In genomic region chr5:86861514-86861913, GRCh38 we compare ENCODE assay signal across 14 cellular contexts.
DNase-seq lines count a peak whose midpoint lies in the region; TF ChIP-seq lines count a peak whose summit lies in the region.
"Had no signal": no experiment of that assay in that cellular context is flagged by ENCODE, and none has a peak within 500 bp of the region (broad histone marks: within the 10 kb centered on the region; RNA-seq: fewer than 3 reads in every experiment).

No MANE protein-coding gene starts in this region.

- H3K9me3 Mint-ChIP-seq in activated CD4-positive, alpha-beta memory T cell treated with anti-CD3 and anti-CD28 coated beads, Interleukin-2, amount 10 ng/mL, durations not matched to agents 7 days and 5 days = no peaks in the 10 kb centered on the region
- H3K9me3 Mint-ChIP-seq: H9 had no signal

- no peaks in the 10 kb centered on the region for H3K9me3 ChIP-seq in MG63
- H3K9me3 ChIP-seq: BE2C, spleen had no signal

- DNase-seq in MG63 (peak; percentile 4), SW480 (ENCODE audit: low spot score) (peak; percentile 1), kidney tubule cell (ENCODE audit: low spot score) (peak; percentile 13), retinal pigment epithelial cell (ENCODE audit: low read depth) (peak; percentile 59), dedifferentiated amniotic fluid mesenchymal stem cell (ENCODE audit: extremely low spot score) (no peak), hepatic stellate cell (ENCODE audit: low spot score) (no peak)
- no peak for DNase-seq in activated CD4-positive, alpha-beta memory T cell treated with anti-CD3 and anti-CD28 coated beads, Interleukin-2, amount 10 ng/mL, durations not matched to agents 7 days and 5 days
- DNase-seq: activated CD8-positive, alpha-beta memory T cell treated with anti-CD3 and anti-CD28 coated beads, Interleukin-2, amount 50 U/mL, for 4 hours; BE2C; foreskin fibroblast; H9; NCI-H2171; spleen; T1000 had no signal

- no peak overlapping the region for H3K4me3 ChIP-seq in MG63
- no peak overlapping the region for H3K4me3 ChIP-seq in retinal pigment epithelial cell (ENCODE audit: low read length)
- H3K4me3 ChIP-seq: spleen had no signal

- no peaks in the 10 kb centered on the region for H3K36me3 Mint-ChIP-seq in activated CD4-positive, alpha-beta memory T cell treated with anti-CD3 and anti-CD28 coated beads, Interleukin-2, amount 10 ng/mL, durations not matched to agents 7 days and 5 days (ENCODE audit: low read depth)

- peaks cover 21% of the 10 kb centered on the region for H3K27me3 Mint-ChIP-seq in activated CD4-positive, alpha-beta memory T cell treated with anti-CD3 and anti-CD28 coated beads, Interleukin-2, amount 10 ng/mL, durations not matched to agents 7 days and 5 days

- CTCF ChIA-PET in activated CD4-positive, alpha-beta memory T cell treated with anti-CD3 and anti-CD28 coated beads, Interleukin-2, amount 10 ng/mL, durations not matched to agents 7 days and 5 days (lab: Charles Lee) = no interaction called here

- H3K4me1 Mint-ChIP-seq in activated CD4-positive, alpha-beta memory T cell treated with anti-CD3 and anti-CD28 coated beads, Interleukin-2, amount 10 ng/mL, durations not matched to agents 7 days and 5 days = no peaks in the 10 kb centered on the region

- H3K27me3 ChIP-seq in MG63 = no peaks in the 10 kb centered on the region
- H3K27me3 ChIP-seq: BE2C, spleen had no signal

- no peak overlapping the region for H3K4me3 Mint-ChIP-seq in activated CD4-positive, alpha-beta memory T cell treated with anti-CD3 and anti-CD28 coated beads, Interleukin-2, amount 10 ng/mL, durations not matched to agents 7 days and 5 days
- H3K4me3 Mint-ChIP-seq: H9 had no signal

- no peaks in the 10 kb centered on the region for H3K36me3 ChIP-seq in MG63
- H3K36me3 ChIP-seq: BE2C, spleen had no signal

- no peak overlapping the region for H3K27ac Mint-ChIP-seq in activated CD4-positive, alpha-beta memory T cell treated with anti-CD3 and anti-CD28 coated beads, Interleukin-2, amount 10 ng/mL, durations not matched to agents 7 days and 5 days
- H3K27ac Mint-ChIP-seq: H9 had no signal

- TF ChIP-seq CTCF in retinal pigment epithelial cell (conservative IDR thresholded peaks at IDR 0.05; ENCODE audit: low read depth, low read length) = no peak

- POLR2A ChIA-PET in activated CD4-positive, alpha-beta memory T cell treated with anti-CD3 and anti-CD28 coated beads, Interleukin-2, amount 10 ng/mL, durations not matched to agents 7 days and 5 days (lab: Charles Lee) = no interaction called here

Comparison
In these comparisons a context has a peak if more than half of its experiments do, and no peak if none do; other contexts are left out.
1. DNase-seq: peak in MG63 (single experiment), SW480 (single experiment), kidney tubule cell (single experiment) and retinal pigment epithelial cell (single experiment); none in dedifferentiated amniotic fluid mesenchymal stem cell (single experiment), activated CD4-positive, alpha-beta memory T cell treated with anti-CD3 and anti-CD28 coated beads, Interleukin-2, amount 10 ng/mL, durations not matched to agents 7 days and 5 days (single experiment) and hepatic stellate cell (single experiment).